27 cellular contexts compared by ENCODE assay signal in genomic region chr2:127465258-127465657, GRCh38. TPM values are rescaled to one million over a fixed set of nuclear protein-coding genes. Genes with fewer than 3 reads are reported as not detected.
DNase-seq lines count a peak whose midpoint lies in the region; ATAC-seq and TF ChIP-seq lines count a peak whose summit lies in the region.
"Had no signal": no experiment of that assay in that cellular context is flagged by ENCODE, and none has a peak within 500 bp of the region (broad histone marks: within the 10 kb centered on the region; RNA-seq: fewer than 3 reads in every experiment).

No MANE protein-coding gene starts in this region.

- no peaks in the 10 kb centered on the region for H3K27me3 Mint-ChIP-seq in activated CD4-positive, alpha-beta T cell treated with anti-CD3 and anti-CD28 coated beads, Interleukin-2, amount 10 ng/mL, durations not matched to agents 24 days and 14 days
- no peaks in the 10 kb centered on the region for H3K27me3 Mint-ChIP-seq in stimulated activated naive CD8-positive, alpha-beta T cell treated with anti-CD3 and anti-CD28 coated beads, Interleukin-15, amount 100 ng/mL, for 72 hours
- no peaks in the 10 kb centered on the region for H3K27me3 Mint-ChIP-seq in activated naive CD8-positive, alpha-beta T cell treated with anti-CD3 and anti-CD28 coated beads for 36 hours
- H3K27me3 Mint-ChIP-seq in mesothelial cell of epicardium (ENCODE audit: low read depth), result no peaks in the 10 kb centered on the region
- H3K27me3 Mint-ChIP-seq: activated CD8-positive, alpha-beta memory T cell treated with anti-CD3 and anti-CD28 coated beads, Interleukin-2, amount 10 ng/mL, durations not matched to agents 7 days and 5 days; activated naive CD8-positive, alpha-beta T cell; CD4-positive, alpha-beta T cell; dendritic cell treated with granulocyte-macrophage colony-stimulating factor and Interleukin-4, amounts not matched to agents 40 ng/mL and 50 ng/mL, for 4 days; naive thymus-derived CD8-positive, alpha-beta T cell had no signal

- no peak for DNase-seq in activated CD4-positive, alpha-beta T cell treated with anti-CD3 and anti-CD28 coated beads, Interleukin-2, amount 10 ng/mL, durations not matched to agents 24 days and 14 days
- DNase-seq in activated CD4-positive, alpha-beta T cell treated with anti-CD3 and anti-CD28 coated beads for 1 hour, result no peak
- peak; percentile 24 for DNase-seq in stimulated activated naive CD8-positive, alpha-beta T cell treated with anti-CD3 and anti-CD28 coated beads, Interleukin-15, Interleukin-2, amounts not matched to agents 100 U/mL and 50 U/mL, for 24 hours
- no peak for DNase-seq in stimulated activated naive CD8-positive, alpha-beta T cell treated with anti-CD3 and anti-CD28 coated beads, Interleukin-15, amount 100 ng/mL, for 72 hours
- no peak for DNase-seq in activated naive CD8-positive, alpha-beta T cell treated with anti-CD3 and anti-CD28 coated beads for 36 hours
- DNase-seq in amygdala (lab: John Stamatoyannopoulos, UW) (no peak), NCI-H187 (lab: John Stamatoyannopoulos, UW) (no peak), mesothelial cell of epicardium (ENCODE audit: low spot score in 2 of 2, unreplicated experiment in 2 of 2) (no peak)
- DNase-seq: activated CD8-positive, alpha-beta memory T cell treated with anti-CD3 and anti-CD28 coated beads, Interleukin-2, amount 10 ng/mL, durations not matched to agents 7 days and 5 days; CD4-positive, alpha-beta T cell; central memory CD4-positive, alpha-beta T cell; EL; esophagus squamous epithelium; immature natural killer cell; IMR-90; left ventricle myocardium inferior; naive thymus-derived CD8-positive, alpha-beta T cell; NCI-H2081; NCI-H226; NCI-H774; ovary; retina; small intestine had no signal

- ATAC-seq in stimulated activated naive CD8-positive, alpha-beta T cell treated with anti-CD3 and anti-CD28 coated beads, Interleukin-15, Interleukin-2, amounts not matched to agents 100 U/mL and 50 U/mL, for 24 hours, result peak; percentile 56
- no peak for ATAC-seq in stimulated activated naive CD8-positive, alpha-beta T cell treated with anti-CD3 and anti-CD28 coated beads, Interleukin-15, amount 100 ng/mL, for 72 hours
- ATAC-seq: activated CD8-positive, alpha-beta memory T cell treated with anti-CD3 and anti-CD28 coated beads, Interleukin-2, amount 10 ng/mL, durations not matched to agents 7 days and 5 days; naive thymus-derived CD8-positive, alpha-beta T cell had no signal

- intact Hi-C loops in activated CD4-positive, alpha-beta T cell treated with anti-CD3 and anti-CD28 coated beads, Interleukin-2, amount 10 ng/mL, durations not matched to agents 24 days and 14 days (cut with micrococcal nuclease), result loop anchor here (2.0 to 10.0 kb wide), 3 partner anchors 54 to 380 kb away; partner anchors contain the start of gene MAP3K2

- H3K4me1 Mint-ChIP-seq in activated CD4-positive, alpha-beta T cell treated with anti-CD3 and anti-CD28 coated beads, Interleukin-2, amount 10 ng/mL, durations not matched to agents 24 days and 14 days, result peaks cover 24% of the 10 kb centered on the region
- H3K4me1 Mint-ChIP-seq in stimulated activated naive CD8-positive, alpha-beta T cell treated with anti-CD3 and anti-CD28 coated beads, Interleukin-15, amount 100 ng/mL, for 72 hours, result peaks cover 19% of the 10 kb centered on the region
- H3K4me1 Mint-ChIP-seq in activated naive CD8-positive, alpha-beta T cell treated with anti-CD3 and anti-CD28 coated beads for 36 hours, result peaks cover 13% of the 10 kb centered on the region
- no peaks in the 10 kb centered on the region for H3K4me1 Mint-ChIP-seq in mesothelial cell of epicardium

- H3K4me3 Mint-ChIP-seq in activated CD4-positive, alpha-beta T cell treated with anti-CD3 and anti-CD28 coated beads, Interleukin-2, amount 10 ng/mL, durations not matched to agents 24 days and 14 days, result peak overlapping the region; percentile 21
- H3K4me3 Mint-ChIP-seq in stimulated activated naive CD8-positive, alpha-beta T cell treated with anti-CD3 and anti-CD28 coated beads, Interleukin-15, amount 100 ng/mL, for 72 hours, result no peak overlapping the region
- no peak overlapping the region for H3K4me3 Mint-ChIP-seq in activated naive CD8-positive, alpha-beta T cell treated with anti-CD3 and anti-CD28 coated beads for 36 hours
- no peak overlapping the region for H3K4me3 Mint-ChIP-seq in mesothelial cell of epicardium
- H3K4me3 Mint-ChIP-seq: activated CD8-positive, alpha-beta memory T cell treated with anti-CD3 and anti-CD28 coated beads, Interleukin-2, amount 10 ng/mL, durations not matched to agents 7 days and 5 days; activated naive CD8-positive, alpha-beta T cell; CD4-positive, alpha-beta T cell; dendritic cell treated with granulocyte-macrophage colony-stimulating factor and Interleukin-4, amounts not matched to agents 40 ng/mL and 50 ng/mL, for 4 days; immature natural killer cell; naive thymus-derived CD8-positive, alpha-beta T cell had no signal

- peaks cover 27% of the 10 kb centered on the region for H3K36me3 Mint-ChIP-seq in activated CD4-positive, alpha-beta T cell treated with anti-CD3 and anti-CD28 coated beads, Interleukin-2, amount 10 ng/mL, durations not matched to agents 24 days and 14 days (ENCODE audit: low read depth)
- H3K36me3 Mint-ChIP-seq in activated naive CD8-positive, alpha-beta T cell treated with anti-CD3 and anti-CD28 coated beads for 36 hours, result peaks cover 10% of the 10 kb centered on the region
- peaks cover 12% of the 10 kb centered on the region for H3K36me3 Mint-ChIP-seq in mesothelial cell of epicardium

- peak overlapping the region; percentile 66 for H3K27ac Mint-ChIP-seq in activated CD4-positive, alpha-beta T cell treated with anti-CD3 and anti-CD28 coated beads, Interleukin-2, amount 10 ng/mL, durations not matched to agents 24 days and 14 days
- peak overlapping the region in 1 of 2 donors; percentile 77 for H3K27ac Mint-ChIP-seq in stimulated activated naive CD8-positive, alpha-beta T cell treated with anti-CD3 and anti-CD28 coated beads, Interleukin-15, amount 100 ng/mL, for 72 hours
- peak overlapping the region; percentile 23 for H3K27ac Mint-ChIP-seq in activated naive CD8-positive, alpha-beta T cell treated with anti-CD3 and anti-CD28 coated beads for 36 hours
- H3K27ac Mint-ChIP-seq in mesothelial cell of epicardium, result no peak overlapping the region
- H3K27ac Mint-ChIP-seq: activated CD8-positive, alpha-beta memory T cell treated with anti-CD3 and anti-CD28 coated beads, Interleukin-2, amount 10 ng/mL, durations not matched to agents 7 days and 5 days; activated naive CD8-positive, alpha-beta T cell; CD4-positive, alpha-beta T cell; dendritic cell treated with granulocyte-macrophage colony-stimulating factor and Interleukin-4, amounts not matched to agents 40 ng/mL and 50 ng/mL, for 4 days; immature natural killer cell; naive thymus-derived CD8-positive, alpha-beta T cell had no signal

- TF ChIP-seq CTCF in mesothelial cell of epicardium (IDR thresholded peaks at IDR 0.05; ENCODE audit: unreplicated experiment), result no peak

- peaks cover 3% of the 10 kb centered on the region for H3K9me3 Mint-ChIP-seq in activated CD4-positive, alpha-beta T cell treated with anti-CD3 and anti-CD28 coated beads, Interleukin-2, amount 10 ng/mL, durations not matched to agents 24 days and 14 days
- H3K9me3 Mint-ChIP-seq in stimulated activated naive CD8-positive, alpha-beta T cell treated with anti-CD3 and anti-CD28 coated beads, Interleukin-15, amount 100 ng/mL, for 72 hours, result no peaks in the 10 kb centered on the region
- H3K9me3 Mint-ChIP-seq in activated naive CD8-positive, alpha-beta T cell treated with anti-CD3 and anti-CD28 coated beads for 36 hours, result no peaks in the 10 kb centered on the region
- no peaks in the 10 kb centered on the region for H3K9me3 Mint-ChIP-seq in mesothelial cell of epicardium
- H3K9me3 Mint-ChIP-seq: CD4-positive, alpha-beta T cell; dendritic cell treated with granulocyte-macrophage colony-stimulating factor and Interleukin-4, amounts not matched to agents 40 ng/mL and 50 ng/mL, for 4 days; immature natural killer cell; naive thymus-derived CD8-positive, alpha-beta T cell had no signal

RNA-seq across cellular contexts. Expression of gene PROC, which starts 47.0 kb away (rescaled TPM):
- 0.12 TPM in 1 of 2 replicates, not detected in the other for total RNA-seq in activated CD4-positive, alpha-beta T cell treated with anti-CD3 and anti-CD28 coated beads, Interleukin-2, amount 10 ng/mL, durations not matched to agents 24 days and 14 days
- total RNA-seq in activated naive CD8-positive, alpha-beta T cell treated with anti-CD3 and anti-CD28 coated beads for 36 hours, result not detected
- 0.24 to 0.25 TPM (median 0.25 TPM) in 3 replicates for total RNA-seq in mesothelial cell of epicardium
- total RNA-seq: frontal cortex; IMR-90; left ventricle myocardium inferior; naive thymus-derived CD8-positive, alpha-beta T cell; tibial nerve had no signal
